In genomic region chr9:128881884-128882676, GRCh38 we compare ENCODE assay signal across 8 cellular contexts. TPM values are rescaled to one million over a fixed set of nuclear protein-coding genes. Genes with fewer than 3 reads are reported as not detected.
DNase-seq lines count a peak whose midpoint lies in the region; ATAC-seq, FAIRE-seq and TF ChIP-seq lines count a peak whose summit lies in the region.

TSS of gene KYAT1 (minus strand) at chr9:128881950. CDS start at chr9:128845405, 36,545 bp downstream.
TSS of gene LRRC8A (plus strand) at chr9:128882133. CDS start at chr9:128907165, 25,032 bp downstream.

- H3K36me3 ChIP-seq in naive thymus-derived CD4-positive, alpha-beta T cell (ENCODE audit: control insufficient read depth in 2 of 3, insufficient read depth in 3 of 3, low read length in 3 of 3) = peaks cover 0 to 31% (median 0%) of the 10 kb centered on the region in 3 experiments

- CTCF ChIA-PET in RWPE1 (lab: Yijun Ruan, JAX) = interaction anchor here (0.5 to 2.8 kb wide), 8 partner anchors 8 to 247 kb away, joined by 3 to 10 read pairs (median 4); no protein-coding TSS in a partner anchor
- CTCF ChIA-PET in naive thymus-derived CD4-positive, alpha-beta T cell (lab: Charles Lee) = interaction anchor here (0.9 to 2.6 kb wide), 8 partner anchors 16 to 48 kb away, joined by 3 to 11 read pairs (median 4); no protein-coding TSS in a partner anchor

- H3K27me3 ChIP-seq in naive thymus-derived CD4-positive, alpha-beta T cell (ENCODE audit: control insufficient read depth in 2 of 2, insufficient read depth in 2 of 2, low read length in 2 of 2) = no peaks in the 10 kb centered on the region

- H3K9me3 ChIP-seq in naive thymus-derived CD4-positive, alpha-beta T cell (ENCODE audit: control insufficient read depth in 2 of 3, low read length in 3 of 3) = no peaks in the 10 kb centered on the region

- peaks cover 45% of the 10 kb centered on the region for H3K36me3 Mint-ChIP-seq in activated T-helper 17 cell treated with anti-CD3 and anti-CD28 coated beads, Interleukin-2, amount 50 U/mL, for 72 hours (ENCODE audit: low read depth)
- H3K36me3 Mint-ChIP-seq in naive thymus-derived CD4-positive, alpha-beta T cell = peaks cover 0 to 28% (median 8%) of the 10 kb centered on the region in 5 donors
- no peaks in the 10 kb centered on the region for H3K36me3 Mint-ChIP-seq in stimulated activated memory B cell treated with anti-CD40 and anti-IgM and Interleukin-4, amounts not matched to agents 10 μg/mL and 1 μg/mL and 100 μg/mL, for 72 hours

- H3K27ac Mint-ChIP-seq in activated T-helper 17 cell treated with anti-CD3 and anti-CD28 coated beads, Interleukin-2, amount 50 U/mL, for 72 hours = peak within 1 kb of the TSS; percentile 91
- H3K27ac Mint-ChIP-seq in naive thymus-derived CD4-positive, alpha-beta T cell = peak within 1 kb of the TSS; percentile 94 to 99 (median 97)
- peak within 1 kb of the TSS; percentile 90 for H3K27ac Mint-ChIP-seq in stimulated activated memory B cell treated with anti-CD40 and anti-IgM and Interleukin-4, amounts not matched to agents 10 μg/mL and 1 μg/mL and 100 μg/mL, for 72 hours

- TF ChIP-seq CTCF in RWPE1 (conservative IDR thresholded peaks at IDR 0.05; ENCODE audit: low read depth) = no peak

- peak within 1 kb of the TSS; percentile 100 for H3K27ac ChIP-seq in RWPE1
- H3K27ac ChIP-seq in naive thymus-derived CD4-positive, alpha-beta T cell (ENCODE audit: low read depth, low read length) = peak within 1 kb of the TSS; percentile 95

- DNase-seq in ELF-1 (ENCODE audit: low read depth, low spot score) (peak; percentile 97), H54 (ENCODE audit: insufficient read length, low spot score) (peak; percentile 96), LoVo (ENCODE audit: low spot score) (peak; percentile 96), RWPE1 (ENCODE audit: low spot score) (peak; percentile 98), fibroblast of gingiva (ENCODE audit: low read depth) (peak; percentile 92)
- peak; percentile 95 to 99 (median 97) for DNase-seq in naive thymus-derived CD4-positive, alpha-beta T cell

- peaks cover 21% of the 10 kb centered on the region for H3K4me1 Mint-ChIP-seq in activated T-helper 17 cell treated with anti-CD3 and anti-CD28 coated beads, Interleukin-2, amount 50 U/mL, for 72 hours
- H3K4me1 Mint-ChIP-seq in naive thymus-derived CD4-positive, alpha-beta T cell = peaks cover 45 to 79% (median 61%) of the 10 kb centered on the region in 7 donors
- peaks cover 56% of the 10 kb centered on the region for H3K4me1 Mint-ChIP-seq in stimulated activated memory B cell treated with anti-CD40 and anti-IgM and Interleukin-4, amounts not matched to agents 10 μg/mL and 1 μg/mL and 100 μg/mL, for 72 hours

- H3K4me3 ChIP-seq in naive thymus-derived CD4-positive, alpha-beta T cell (ENCODE audit: low read length) = peak within 1 kb of the TSS; percentile 94

- intact Hi-C loops in naive thymus-derived CD4-positive, alpha-beta T cell (cut with micrococcal nuclease) = loop anchor here (1.0 to 10.0 kb wide), 24 partner anchors 10 to 632 kb away; partner anchors contain the start of genes COQ4 (in 2 of the 2), DOLK (in 2 of the 2), GOLGA2 (in 2 of the 2) and NUP188 (in 2 of the 2)

- peak within 1 kb of the TSS; percentile 96 for H3K4me3 Mint-ChIP-seq in activated T-helper 17 cell treated with anti-CD3 and anti-CD28 coated beads, Interleukin-2, amount 50 U/mL, for 72 hours
- peak within 1 kb of the TSS; percentile 97 to 99 (median 98) for H3K4me3 Mint-ChIP-seq in naive thymus-derived CD4-positive, alpha-beta T cell
- peak within 1 kb of the TSS; percentile 90 for H3K4me3 Mint-ChIP-seq in stimulated activated memory B cell treated with anti-CD40 and anti-IgM and Interleukin-4, amounts not matched to agents 10 μg/mL and 1 μg/mL and 100 μg/mL, for 72 hours

- TF ChIP-seq POLR2A in H54 (IDR thresholded peaks at IDR 0.05; ENCODE audit: low read depth, low read length) = peak; percentile 96

- no peaks in the 10 kb centered on the region for H3K9me3 Mint-ChIP-seq in activated T-helper 17 cell treated with anti-CD3 and anti-CD28 coated beads, Interleukin-2, amount 50 U/mL, for 72 hours
- no peaks in the 10 kb centered on the region for H3K9me3 Mint-ChIP-seq in naive thymus-derived CD4-positive, alpha-beta T cell
- H3K9me3 Mint-ChIP-seq in stimulated activated memory B cell treated with anti-CD40 and anti-IgM and Interleukin-4, amounts not matched to agents 10 μg/mL and 1 μg/mL and 100 μg/mL, for 72 hours = no peaks in the 10 kb centered on the region

- FAIRE-seq in H54 (lab: Jason Lieb, UNC) = no peak

- ATAC-seq in activated T-helper 17 cell treated with anti-CD3 and anti-CD28 coated beads, Interleukin-2, amount 50 U/mL, for 72 hours (replicated peaks) = peak; percentile 91
- ATAC-seq in naive thymus-derived CD4-positive, alpha-beta T cell = peak; percentile 95
- ATAC-seq in stimulated activated memory B cell treated with anti-CD40 and anti-IgM and Interleukin-4, amounts not matched to agents 10 μg/mL and 1 μg/mL and 100 μg/mL, for 72 hours = peak; percentile 97

- no peaks in the 10 kb centered on the region for H3K27me3 Mint-ChIP-seq in activated T-helper 17 cell treated with anti-CD3 and anti-CD28 coated beads, Interleukin-2, amount 50 U/mL, for 72 hours
- H3K27me3 Mint-ChIP-seq in naive thymus-derived CD4-positive, alpha-beta T cell = no peaks in the 10 kb centered on the region
- H3K27me3 Mint-ChIP-seq in stimulated activated memory B cell treated with anti-CD40 and anti-IgM and Interleukin-4, amounts not matched to agents 10 μg/mL and 1 μg/mL and 100 μg/mL, for 72 hours = no peaks in the 10 kb centered on the region

- POLR2A ChIA-PET in RWPE1 (lab: Yijun Ruan, JAX; ENCODE audit: low non-redundant PET) = interaction anchor here (0.6 to 1.3 kb wide), 2 partner anchors 10 to 86 kb away, joined by 4 to 5 read pairs; no protein-coding TSS in a partner anchor
- POLR2A ChIA-PET in naive thymus-derived CD4-positive, alpha-beta T cell (lab: Charles Lee) = interaction anchor here (0.7 to 4.0 kb wide), 10 partner anchors 11 to 506 kb away, joined by 3 to 32 read pairs (median 4); partner anchors contain the start of genes ENDOG and SPTAN1

- peaks cover 24 to 25% of the 10 kb centered on the region in 2 donors for H3K4me1 ChIP-seq in naive thymus-derived CD4-positive, alpha-beta T cell (ENCODE audit: control insufficient read depth in 2 of 2, insufficient read depth in 2 of 2, low read length in 2 of 2)

RNA-seq across cellular contexts. Expression of gene KYAT1, which starts in this region (rescaled TPM):
- 10 to 100 TPM; 20.1 to 29.6 TPM for total RNA-seq in activated T-helper 17 cell treated with anti-CD3 and anti-CD28 coated beads, Interleukin-2, amount 50 U/mL, for 72 hours
- 10 to 100 TPM in 4 of 5 experiments, 1 to 10 TPM in 1; 7.2 to 18.2 (median 14.8) TPM for total RNA-seq in naive thymus-derived CD4-positive, alpha-beta T cell
- 10 to 100 TPM in 1 of 2 donors, 1 to 10 TPM in 1; 9.8 to 14.2 TPM for polyA plus RNA-seq in naive thymus-derived CD4-positive, alpha-beta T cell

RNA-seq across cellular contexts. Expression of gene LRRC8A, which starts in this region (rescaled TPM):
- total RNA-seq in activated T-helper 17 cell treated with anti-CD3 and anti-CD28 coated beads, Interleukin-2, amount 50 U/mL, for 72 hours = 10 to 100 TPM; 19.3 to 24.5 TPM
- total RNA-seq in naive thymus-derived CD4-positive, alpha-beta T cell = 10 to 100 TPM; 31.3 to 48.8 (median 34.5) TPM
- 10 to 100 TPM; 24.2 to 54.0 TPM for polyA plus RNA-seq in naive thymus-derived CD4-positive, alpha-beta T cell

Comparison
In these comparisons a context has a peak if more than half of its experiments do, and no peak if none do; other contexts are left out.
1. Peak in every context shown above with its lines: DNase-seq, ATAC-seq, H3K4me3 ChIP-seq and H3K27ac ChIP-seq.